11 cellular contexts compared by ENCODE assay signal in genomic region chr22:50068096-50068495, GRCh38. TPM values are rescaled to one million over a fixed set of nuclear protein-coding genes. Genes with fewer than 3 reads are reported as not detected.
"Had no signal": no experiment of that assay in that cellular context is flagged by ENCODE, and none has a peak within 500 bp of the region (broad histone marks: within the 10 kb centered on the region; RNA-seq: fewer than 3 reads in every experiment).

No MANE protein-coding gene starts in this region.

- H3K4me3 ChIP-seq: GM23248, GM23338, HAP-1 had no signal

- H3K4me1 ChIP-seq: HAP-1 had no signal

- DNase-seq: GM23248, GOT3, H7, H9, HCEC 1CT, HFFc6 had no signal

- H2AFZ ChIP-seq: GM23248, GM23338 had no signal

- H3K9ac ChIP-seq: GM23248 had no signal

- ATAC-seq: GM23338, HCT116 had no signal

- H3K9me3 ChIP-seq: HAP-1 had no signal

- H3K4me2 ChIP-seq: GM23338 had no signal

- H3K27ac ChIP-seq: GM23248 had no signal

- H3K36me3 ChIP-seq: HAP-1 had no signal

RNA-seq across cellular contexts. Expression of gene TTLL8, which starts 10.0 kb away (rescaled TPM):
- total RNA-seq: GM23248, GM23338, H1, H4, H7, H9, HFFc6 had no signal
- polyA plus RNA-seq: GM23248, GM23338, H1 had no signal

RNA-seq across cellular contexts. Expression of gene MLC1, which starts 17.1 kb away (rescaled TPM):
- total RNA-seq: GM23248, GM23338, H1, H9, HFFc6 had no signal
- polyA plus RNA-seq: GM23248, GM23338 had no signal

RNA-seq across cellular contexts. Expression of gene MOV10L1, which starts 21.7 kb away (rescaled TPM):
- total RNA-seq: GM23248, H1, H7, H9 had no signal
- polyA plus RNA-seq: GM23248 had no signal

RNA-seq across cellular contexts. Expression of gene IL17REL, which starts 55.5 kb away (rescaled TPM):
- total RNA-seq: GM23248, H4, H7, HFFc6 had no signal
- polyA plus RNA-seq: GM23248, GM23338 had no signal
